In the genomic region with DNA sequence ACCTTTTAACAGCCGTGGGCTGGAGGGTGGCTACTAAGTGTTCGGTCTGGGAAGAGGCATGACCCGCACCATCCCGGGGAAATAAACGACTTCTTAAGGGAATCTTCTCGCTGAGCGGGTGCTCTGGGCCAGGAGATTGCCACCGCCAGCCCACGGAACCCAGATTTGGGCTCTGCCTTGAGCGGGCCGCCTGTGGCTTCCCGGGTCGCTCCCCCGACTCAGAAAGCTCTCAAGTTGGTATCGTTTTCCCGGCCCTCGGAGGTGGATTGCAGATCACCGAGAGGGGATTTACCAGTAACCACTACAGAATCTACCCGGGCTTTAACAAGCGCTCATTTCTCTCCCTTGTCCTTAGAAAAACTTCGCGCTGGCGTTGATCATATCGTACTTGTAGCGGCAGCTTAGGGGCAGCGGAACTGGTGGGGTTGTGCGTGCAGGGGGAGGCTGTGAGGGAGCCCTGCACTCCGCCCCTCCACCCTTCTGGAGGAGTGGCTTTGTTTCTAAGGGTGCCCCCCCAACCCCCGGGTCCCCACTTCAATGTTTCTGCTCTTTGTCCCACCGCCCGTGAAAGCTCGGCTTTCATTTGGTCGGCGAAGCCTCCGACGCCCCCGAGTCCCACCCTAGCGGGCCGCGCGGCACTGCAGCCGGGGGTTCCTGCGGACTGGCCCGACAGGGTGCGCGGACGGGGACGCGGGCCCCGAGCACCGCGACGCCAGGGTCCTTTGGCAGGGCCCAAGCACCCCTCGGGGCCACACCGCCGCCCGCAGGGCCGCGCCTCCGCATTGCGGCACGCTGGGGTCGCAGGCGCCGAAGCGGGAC, we compare ENCODE assay signal across 7 cellular contexts. TPM values are rescaled to one million over a fixed set of nuclear protein-coding genes. Genes with fewer than 3 reads are reported as not detected.
DNase-seq lines count a peak whose midpoint lies in the region; ATAC-seq and TF ChIP-seq lines count a peak whose summit lies in the region.

No MANE protein-coding gene starts in this region.

- no peak for ATAC-seq in GM21717 (IDR thresholded peaks at IDR 0.05; ENCODE audit: unreplicated experiment)

- peaks cover 78% of the 10 kb centered on the region for H3K27me3 Mint-ChIP-seq in endodermal cell (ENCODE audit: insufficient read depth)

- peak; percentile 24 for DNase-seq in GM12865 (ENCODE audit: low read depth)
- DNase-seq in OCI-M1 (lab: John Stamatoyannopoulos, UW): peak; percentile 83
- peak; percentile 76 for DNase-seq in endodermal cell
- DNase-seq in pons (ENCODE audit: low spot score): no peak
- DNase-seq in SK-N-DZ (ENCODE audit: low spot score): no peak

- no peaks in the 10 kb centered on the region for H3K36me3 ChIP-seq in endodermal cell (ENCODE audit: control insufficient read depth, insufficient read depth, low read length)

- H3K27ac ChIP-seq in endodermal cell (ENCODE audit: low read depth, low read length) (no peak overlapping the region), skin epidermis (peak overlapping the region in 7 of 21 experiments; percentile 30 to 87 (median 66))

- no peak overlapping the region for H3K9ac ChIP-seq in endodermal cell (ENCODE audit: extremely low read depth, low read length, poor library complexity, severe bottlenecking)

- peaks cover 8% of the 10 kb centered on the region for H3K4me1 Mint-ChIP-seq in endodermal cell

- peak overlapping the region; percentile 51 for H3K4me3 Mint-ChIP-seq in endodermal cell

- no peaks in the 10 kb centered on the region for H3K9me3 ChIP-seq in endodermal cell (ENCODE audit: control insufficient read depth, low read length)

- H3K36me3 Mint-ChIP-seq in endodermal cell (ENCODE audit: low read depth): no peaks in the 10 kb centered on the region

- WGBS in endodermal cell (ENCODE audit: insufficient coverage in 1 of 2, insufficient read length in 1 of 2), 2 experiments: 2 to 4% methylated on average over 27 to 66 of the region's 66 CpGs

- peaks cover under 1% of the 10 kb centered on the region for H3K4me1 ChIP-seq in endodermal cell (ENCODE audit: control insufficient read depth, insufficient read depth, low read length)

- peaks cover 8% of the 10 kb centered on the region for H3K9me3 Mint-ChIP-seq in endodermal cell

- TF ChIP-seq CTCF in GM12865 (IDR thresholded peaks at IDR 0.05; ENCODE audit: insufficient read depth, low read depth, low read length, missing control alignments): no peak
- peak; percentile 55 for TF ChIP-seq CTCF in endodermal cell (conservative IDR thresholded peaks at IDR 0.05)

- no peak overlapping the region for H3K27ac Mint-ChIP-seq in endodermal cell

- H3K4me3 ChIP-seq in GM12865 (ENCODE audit: low read depth, low read length) (no peak overlapping the region), endodermal cell (ENCODE audit: low read length) (no peak overlapping the region), skin epidermis (peak overlapping the region; percentile 24 to 51 (median 41))

- peaks cover 76% of the 10 kb centered on the region for H3K27me3 ChIP-seq in endodermal cell (ENCODE audit: control insufficient read depth, insufficient read depth, low read length, poor library complexity, severe bottlenecking)

RNA-seq across cellular contexts. Expression of a gene that starts 3.6 kb away (rescaled TPM):
- 1 to 10 TPM; 4.2 to 4.9 TPM for total RNA-seq in endodermal cell
- 14.4 TPM for polyA plus RNA-seq in endodermal cell (2013, experiment 1 of 2)
- polyA plus RNA-seq in endodermal cell (2013, experiment 2 of 2): 9.6 TPM
- polyA plus RNA-seq in SK-N-DZ (2014; cell fraction: cytosol; rRNA removed): 9.9 and 14.1 TPM in 2 replicates
- polyA plus RNA-seq in SK-N-DZ (2014; cell fraction: nucleus; rRNA removed): 25.6 and 26.8 TPM in 2 replicates

RNA-seq across cellular contexts. Expression of a gene that starts 46.0 kb away (rescaled TPM):
- 1 to 10 TPM; 5.4 to 5.6 TPM for total RNA-seq in endodermal cell
- 11.0 TPM for polyA plus RNA-seq in endodermal cell (2013, experiment 1 of 2)
- polyA plus RNA-seq in endodermal cell (2013, experiment 2 of 2): 8.7 TPM
- 16.5 and 24.6 TPM in 2 replicates for polyA plus RNA-seq in SK-N-DZ (2014; cell fraction: cytosol; rRNA removed)
- 43.5 and 47.0 TPM in 2 replicates for polyA plus RNA-seq in SK-N-DZ (2014; cell fraction: nucleus; rRNA removed)

Comparison
In these comparisons a context has a peak if more than half of its experiments do, and no peak if none do; other contexts are left out.
1. DNase-seq: peak in GM12865 (single experiment), OCI-M1 (single experiment) and endodermal cell (single experiment); none in pons (single experiment) and SK-N-DZ (single experiment).
2. H3K4me3 ChIP-seq: peak in skin epidermis (7 of 7); none in GM12865 (single experiment) and endodermal cell (single experiment).